Comparison of ENCODE assay signal across 1 cellular context in the genomic region with DNA sequence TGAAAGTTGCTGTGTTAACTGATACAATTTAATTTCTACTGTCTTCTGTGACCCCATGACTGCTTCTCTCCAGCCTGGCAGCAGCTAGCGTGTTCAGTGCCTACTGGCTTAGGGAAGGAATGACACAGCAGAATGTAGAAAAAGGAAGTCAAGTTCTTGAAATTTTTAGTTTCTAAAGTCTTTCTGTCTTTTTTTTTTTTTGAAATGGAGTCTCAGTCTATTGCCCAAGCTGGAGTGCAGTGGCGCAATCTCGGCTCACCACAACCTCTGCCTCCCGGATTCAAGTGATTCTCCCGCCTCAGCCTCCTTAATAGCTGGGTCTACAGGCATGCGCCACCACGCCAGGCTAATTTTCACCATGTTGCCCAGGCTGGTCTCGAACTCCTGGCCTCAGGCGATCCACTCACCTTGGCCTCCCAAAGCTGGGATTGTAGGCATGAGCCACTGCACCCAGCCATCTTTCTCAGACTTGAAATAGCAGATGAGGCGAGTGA.
TF ChIP-seq lines count a peak whose summit lies in the region.

No MANE protein-coding gene starts in this region.

TF ChIP-seq in IMR-90, 13 proteins besides CTCF, POLR2A, EP300 and RAD21:
- TF ChIP-seq MXI1 (IDR thresholded peaks at IDR 0.05; ENCODE audit: borderline replicate concordance, low read depth, low read length): no peak
- TF ChIP-seq NFE2L2 (IDR thresholded peaks at IDR 0.05; ENCODE audit: low read depth, low read length): peak; percentile 91
- peak; percentile 85 for TF ChIP-seq CEBPB (IDR thresholded peaks at IDR 0.05; ENCODE audit: low read depth, low read length)
